ENCODE assay signal across 15 cellular contexts in the genomic region with DNA sequence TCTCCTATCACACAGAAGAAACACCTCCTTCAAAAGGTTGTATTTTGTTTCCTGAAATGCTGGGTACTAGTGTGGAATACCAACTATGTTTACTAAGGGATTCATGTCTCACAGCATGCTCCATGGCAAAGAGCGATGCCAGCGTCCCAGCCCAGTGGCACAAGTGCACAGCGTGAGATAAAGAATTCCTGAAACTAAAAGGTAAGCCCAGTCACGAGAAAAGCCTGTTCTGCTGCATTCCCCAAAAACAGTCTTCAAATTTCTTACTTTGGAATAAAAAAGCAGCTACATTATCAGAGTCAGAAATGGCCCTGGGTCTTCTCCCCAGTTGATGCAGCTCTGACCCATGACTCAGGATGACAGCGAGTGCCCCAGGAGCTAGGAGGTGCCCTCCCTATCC. TPM values are rescaled to one million over a fixed set of nuclear protein-coding genes. Genes with fewer than 3 reads are reported as not detected.
DNase-seq lines count a peak whose midpoint lies in the region; ATAC-seq and TF ChIP-seq lines count a peak whose summit lies in the region.
"Had no signal": no experiment of that assay in that cellular context is flagged by ENCODE, and none has a peak within 500 bp of the region (broad histone marks: within the 10 kb centered on the region; RNA-seq: fewer than 3 reads in every experiment).

No MANE protein-coding gene starts in this region.

- CTCF ChIA-PET in WTC11 (lab: Charles Lee) = interaction anchor here (3.8 kb wide), 1 partner anchor 14 kb away, joined by 9 read pairs; no protein-coding TSS in a partner anchor

- no peak for ATAC-seq in WTC11
- ATAC-seq: CD8-positive, alpha-beta T cell; GM12878 had no signal

- H3K4me1 Mint-ChIP-seq in WTC11 = peaks cover 4% of the 10 kb centered on the region; the same call in 1 of the 2 replicates
- peaks cover 15% of the 10 kb centered on the region for H3K4me1 Mint-ChIP-seq in mesothelial cell of epicardium
- peaks cover 4% of the 10 kb centered on the region for H3K4me1 Mint-ChIP-seq in type B pancreatic cell (ENCODE audit: unreplicated experiment)
- H3K4me1 Mint-ChIP-seq: B cell had no signal

- TF ChIP-seq CTCF in WTC11 (IDR thresholded peaks at IDR 0.05) (no peak), mesothelial cell of epicardium (IDR thresholded peaks at IDR 0.05; ENCODE audit: unreplicated experiment) (no peak), type B pancreatic cell (conservative IDR thresholded peaks at IDR 0.05) (no peak)

- H3K27ac Mint-ChIP-seq in WTC11 = 0 out of 2 replicates have a peak overlapping the region, but pooled peaks have one; percentile 35
- peak overlapping the region; percentile 81 for H3K27ac Mint-ChIP-seq in mesothelial cell of epicardium
- peak overlapping the region; percentile 4 for H3K27ac Mint-ChIP-seq in type B pancreatic cell
- H3K27ac Mint-ChIP-seq: B cell; CD8-positive, alpha-beta T cell had no signal

- H3K36me3 Mint-ChIP-seq in WTC11 = peaks cover 15% of the 10 kb centered on the region; the same call in 1 of the 2 replicates
- H3K36me3 Mint-ChIP-seq in mesothelial cell of epicardium = peaks cover 15% of the 10 kb centered on the region
- peaks cover 4% of the 10 kb centered on the region for H3K36me3 Mint-ChIP-seq in type B pancreatic cell
- H3K36me3 Mint-ChIP-seq: CD8-positive, alpha-beta T cell had no signal

- no peaks in the 10 kb centered on the region for H3K27me3 Mint-ChIP-seq in WTC11 (ENCODE audit: low read depth)
- H3K27me3 Mint-ChIP-seq in mesothelial cell of epicardium (ENCODE audit: low read depth) = no peaks in the 10 kb centered on the region
- no peaks in the 10 kb centered on the region for H3K27me3 Mint-ChIP-seq in type B pancreatic cell

- DNase-seq in NCI-H345 (lab: John Stamatoyannopoulos, UW) (peak; percentile 58), WTC11 (ENCODE audit: low spot score) (no peak), mesothelial cell of epicardium (ENCODE audit: low spot score in 2 of 2, unreplicated experiment in 2 of 2) (no peak), type B pancreatic cell (ENCODE audit: extremely low spot score, unreplicated experiment) (no peak), LoVo (ENCODE audit: low spot score) (no peak), activated gamma-delta T cell treated with Interleukin-2 at 50 U/mL for 16 hours (no peak), pons (ENCODE audit: low spot score) (no peak)
- DNase-seq: Calu3; CD8-positive, alpha-beta T cell; DMS79 treated with DMSO at 0.1 percent for 48 hours; H9 had no signal

- H3K9me3 Mint-ChIP-seq in WTC11 = no peaks in the 10 kb centered on the region
- no peaks in the 10 kb centered on the region for H3K9me3 Mint-ChIP-seq in mesothelial cell of epicardium
- no peaks in the 10 kb centered on the region for H3K9me3 Mint-ChIP-seq in type B pancreatic cell
- H3K9me3 Mint-ChIP-seq: CD8-positive, alpha-beta T cell; H9 had no signal

- POLR2A ChIA-PET in WTC11 (lab: Charles Lee) = no interaction called here

- H3K4me3 Mint-ChIP-seq in WTC11 = no peak overlapping the region
- H3K4me3 Mint-ChIP-seq in mesothelial cell of epicardium = no peak overlapping the region
- H3K4me3 Mint-ChIP-seq in type B pancreatic cell = no peak overlapping the region
- H3K4me3 Mint-ChIP-seq: B cell; CD8-positive, alpha-beta T cell; H9 had no signal

TF ChIP-seq in WTC11, 78 proteins besides CTCF, POLR2A, EP300 and RAD21:
- TF ChIP-seq GABPB1 (CRISPR knock-in tag; IDR thresholded peaks at IDR 0.05) (no peak), ZNF317 (CRISPR knock-in tag; IDR thresholded peaks at IDR 0.05; ENCODE audit: borderline replicate concordance, low read depth) (no peak), CREB1 (CRISPR knock-in tag; IDR thresholded peaks at IDR 0.05) (no peak), IRF2 (CRISPR knock-in tag; IDR thresholded peaks at IDR 0.05; ENCODE audit: borderline replicate concordance, low read depth) (no peak), ZNF425 (CRISPR knock-in tag; conservative IDR thresholded peaks at IDR 0.05) (no peak)
- TF ChIP-seq, protein P1, sequence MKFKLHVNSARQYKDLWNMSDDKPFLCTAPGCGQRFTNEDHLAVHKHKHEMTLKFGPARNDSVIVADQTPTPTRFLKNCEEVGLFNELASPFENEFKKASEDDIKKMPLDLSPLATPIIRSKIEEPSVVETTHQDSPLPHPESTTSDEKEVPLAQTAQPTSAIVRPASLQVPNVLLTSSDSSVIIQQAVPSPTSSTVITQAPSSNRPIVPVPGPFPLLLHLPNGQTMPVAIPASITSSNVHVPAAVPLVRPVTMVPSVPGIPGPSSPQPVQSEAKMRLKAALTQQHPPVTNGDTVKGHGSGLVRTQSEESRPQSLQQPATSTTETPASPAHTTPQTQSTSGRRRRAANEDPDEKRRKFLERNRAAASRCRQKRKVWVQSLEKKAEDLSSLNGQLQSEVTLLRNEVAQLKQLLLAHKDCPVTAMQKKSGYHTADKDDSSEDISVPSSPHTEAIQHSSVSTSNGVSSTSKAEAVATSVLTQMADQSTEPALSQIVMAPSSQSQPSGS (CRISPR knock-in tag; IDR thresholded peaks at IDR 0.05; ENCODE audit: borderline replicate concordance, low read depth) = no peak
- TF ChIP-seq, protein P2, sequence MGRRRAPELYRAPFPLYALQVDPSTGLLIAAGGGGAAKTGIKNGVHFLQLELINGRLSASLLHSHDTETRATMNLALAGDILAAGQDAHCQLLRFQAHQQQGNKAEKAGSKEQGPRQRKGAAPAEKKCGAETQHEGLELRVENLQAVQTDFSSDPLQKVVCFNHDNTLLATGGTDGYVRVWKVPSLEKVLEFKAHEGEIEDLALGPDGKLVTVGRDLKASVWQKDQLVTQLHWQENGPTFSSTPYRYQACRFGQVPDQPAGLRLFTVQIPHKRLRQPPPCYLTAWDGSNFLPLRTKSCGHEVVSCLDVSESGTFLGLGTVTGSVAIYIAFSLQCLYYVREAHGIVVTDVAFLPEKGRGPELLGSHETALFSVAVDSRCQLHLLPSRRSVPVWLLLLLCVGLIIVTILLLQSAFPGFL (CRISPR knock-in tag; IDR thresholded peaks at IDR 0.05; ENCODE audit: borderline replicate concordance) = no peak

RNA-seq across cellular contexts. Expression of gene DDC, which starts 53.1 kb away (rescaled TPM):
- total RNA-seq in WTC11 (2021) (not detected in 3 replicates), mesothelial cell of epicardium (not detected in 3 replicates), type B pancreatic cell (ENCODE audit: low replicate concordance) (29.9 and 71.9 TPM in 2 replicates)
- total RNA-seq: A172; B cell; CD8-positive, alpha-beta T cell; GM12878; H1; H9 had no signal

Comparison
In these comparisons a context has a peak if more than half of its experiments do, and no peak if none do; other contexts are left out.
1. H3K27ac Mint-ChIP-seq: peak in every context shown above with its lines; median percentile 81 in mesothelial cell of epicardium; 35 in WTC11; 4 in type B pancreatic cell.
2. RNA of gene DDC, which starts 53.1 kb away (total RNA-seq): 29.9 to 71.9 TPM in type B pancreatic cell; not detected in WTC11 and not detected in mesothelial cell of epicardium; every median in the first group is over 10 times any median in the second.